In the genomic region with DNA sequence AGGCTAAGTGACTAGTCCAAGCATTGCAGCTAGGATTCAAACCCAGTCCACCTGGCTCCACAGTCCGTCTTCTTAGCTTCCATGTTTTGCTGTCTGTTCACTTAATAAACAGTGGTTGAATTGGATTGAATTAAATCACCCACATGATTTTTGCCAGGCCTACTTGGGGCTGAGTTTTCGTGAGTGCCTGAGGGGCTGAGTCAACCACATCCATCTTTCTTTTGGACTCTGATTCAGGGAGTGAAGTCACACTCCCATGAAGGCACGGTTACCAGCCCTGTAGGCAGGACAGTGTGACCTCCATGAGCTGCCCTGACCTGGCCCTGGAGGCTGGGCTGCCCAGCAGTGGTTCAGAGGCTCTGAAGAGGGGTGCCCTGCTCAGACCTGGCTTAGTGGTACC, we compare ENCODE assay signal across 11 cellular contexts.
DNase-seq lines count a peak whose midpoint lies in the region; ATAC-seq lines count a peak whose summit lies in the region.
"Had no signal": no experiment of that assay in that cellular context is flagged by ENCODE, and none has a peak within 500 bp of the region (broad histone marks: within the 10 kb centered on the region; RNA-seq: fewer than 3 reads in every experiment).

No MANE protein-coding gene starts in this region.

- no peak overlapping the region for H3K27ac ChIP-seq in aorta (ENCODE audit: low read depth in 1 of 2, low read length in 2 of 2)
- H3K27ac ChIP-seq: PC-9 had no signal

- DNase-seq in ELR (ENCODE audit: low read depth), result peak; percentile 84
- DNase-seq in RKO (ENCODE audit: low spot score), result peak; percentile 26
- peak; percentile 67 for DNase-seq in fibroblast of gingiva (ENCODE audit: low read depth)
- DNase-seq in sciatic nerve (ENCODE audit: low spot score), result peak; percentile 8
- DNase-seq in effector CD8-positive, alpha-beta T cell (lab: John Stamatoyannopoulos, UW), result no peak
- no peak for DNase-seq in NCI-H187 treated with DMSO at 0.1 percent for 48 hours (lab: John Stamatoyannopoulos, UW)
- DNase-seq in SIG-M5 (lab: John Stamatoyannopoulos, UW), result no peak
- no peak for DNase-seq in aorta
- DNase-seq: PC-9; stimulated activated CD4-positive, alpha-beta T cell treated with anti-CD3 and anti-CD28 coated beads, Interleukin-2, amount 100 ng/mL, for 48 hours; T-helper 17 cell had no signal

- no peak for ATAC-seq in sciatic nerve
- ATAC-seq in aorta (ENCODE audit: low FRiP score), result no peak
- ATAC-seq: T-helper 17 cell had no signal

- H3K27me3 ChIP-seq in aorta (ENCODE audit: control insufficient read depth in 1 of 2, insufficient read depth in 2 of 2, low read length in 1 of 2), result no peaks in the 10 kb centered on the region

- 3 to 4% methylated on average over 3 of the region's 3 CpGs for WGBS in aorta, 2 donors

- no peaks in the 10 kb centered on the region for H3K9me3 ChIP-seq in aorta (ENCODE audit: control insufficient read depth, low read length)

- intact Hi-C loops in sciatic nerve (cut with DNase I) (no loop called here), aorta (cut with DNase I) (no loop called here)

- no peaks in the 10 kb centered on the region for H3K4me1 ChIP-seq in aorta (ENCODE audit: control insufficient read depth in 1 of 2, insufficient read depth in 2 of 2, low read length in 2 of 2)

- no peak overlapping the region for H3K4me3 ChIP-seq in aorta (ENCODE audit: low read length in 2 of 2)
- H3K4me3 ChIP-seq: PC-9 had no signal

- no peaks in the 10 kb centered on the region for H3K36me3 ChIP-seq in aorta (ENCODE audit: control insufficient read depth in 1 of 2, insufficient read depth in 2 of 2, low read length in 1 of 2)

Comparison
In these comparisons a context has a peak if more than half of its experiments do, and no peak if none do; other contexts are left out.
1. DNase-seq: peak in ELR (single experiment), RKO (single experiment), fibroblast of gingiva (single experiment) and sciatic nerve (single experiment); none in effector CD8-positive, alpha-beta T cell (single experiment), NCI-H187 treated with DMSO at 0.1 percent for 48 hours (single experiment), SIG-M5 (single experiment) and aorta (0 of 2).